Comparison of ENCODE assay signal across 18 cellular contexts in genomic region chr1:8562222-8562621, GRCh38.
DNase-seq lines count a peak whose midpoint lies in the region; ATAC-seq, FAIRE-seq and TF ChIP-seq lines count a peak whose summit lies in the region.
"Had no signal": no experiment of that assay in that cellular context is flagged by ENCODE, and none has a peak within 500 bp of the region (broad histone marks: within the 10 kb centered on the region; RNA-seq: fewer than 3 reads in every experiment).

No MANE protein-coding gene starts in this region.

- DNase-seq in CD4-positive, alpha-beta T cell, result no peak
- DNase-seq in NAMALWA (ENCODE audit: low spot score), result peak; percentile 46
- DNase-seq in spleen, result no peak
- no peak for DNase-seq in AML-193 (lab: John Stamatoyannopoulos, UW)
- DNase-seq in NCI-H2029 treated with DMSO at 0.1 percent for 48 hours (lab: John Stamatoyannopoulos, UW), result no peak
- DNase-seq in MCF 10A (ENCODE audit: unreplicated experiment), result no peak
- no peak for DNase-seq in GM19239 (ENCODE audit: insufficient read length, low spot score)
- DNase-seq: C1 segment of cervical spinal cord; COR-L47; DMS153; NCI-H1436 treated with DMSO at 0.1 percent for 48 hours; NCI-H226; NCI-H69; NK-92 treated with Interleukin-12 subunit alpha and Interleukin-12 subunit beta, amount 100 ng/mL, for 24 hours had no signal

- intact Hi-C loops in CD4-positive, alpha-beta T cell (cut with DNase I, micrococcal nuclease), result loop anchor here in 1 of 2 experiments (1.0 kb wide), 1 partner anchor 287 kb away; no protein-coding TSS in a partner anchor
- intact Hi-C loops in dendritic cell treated with granulocyte-macrophage colony-stimulating factor and Interleukin-4, amounts not matched to agents 40 ng/mL and 50 ng/mL, for 4 days (cut with micrococcal nuclease), result no loop called here
- intact Hi-C loops in spleen (cut with DNase I; ENCODE audit: low total_unique reads), result loop anchor here (5.0 kb wide), 2 partner anchors 110 to 165 kb away; no protein-coding TSS in a partner anchor
- intact Hi-C loops in MCF 10A (cut with micrococcal nuclease), result no loop called here

- H3K4me3 Mint-ChIP-seq in CD4-positive, alpha-beta T cell, result no peak overlapping the region
- H3K4me3 Mint-ChIP-seq in dendritic cell treated with granulocyte-macrophage colony-stimulating factor and Interleukin-4, amounts not matched to agents 40 ng/mL and 50 ng/mL, for 4 days, result no peak overlapping the region
- no peak overlapping the region for H3K4me3 Mint-ChIP-seq in MCF 10A (ENCODE audit: unreplicated experiment)

- no peak for ATAC-seq in CD4-positive, alpha-beta T cell (ENCODE audit: poor library complexity)

- H3K27me3 Mint-ChIP-seq in CD4-positive, alpha-beta T cell, result no peaks in the 10 kb centered on the region
- H3K27me3 Mint-ChIP-seq in dendritic cell treated with granulocyte-macrophage colony-stimulating factor and Interleukin-4, amounts not matched to agents 40 ng/mL and 50 ng/mL, for 4 days, result no peaks in the 10 kb centered on the region
- H3K27me3 Mint-ChIP-seq in MCF 10A (ENCODE audit: insufficient read depth, unreplicated experiment), result no peaks in the 10 kb centered on the region

- no TSS peak for BruUV-seq in MCF 10A (replicated peaks; lab: Mats Ljungman, UMichigan)

- 88 to 100% (median 93%) methylated on average over 2 of the region's 2 CpGs for WGBS in spleen, 5 donors

- no peaks in the 10 kb centered on the region for H3K9me3 ChIP-seq in CD4-positive, alpha-beta T cell (ENCODE audit: control insufficient read depth, low read length)
- no peaks in the 10 kb centered on the region for H3K9me3 ChIP-seq in spleen
- H3K9me3 ChIP-seq: SJSA1 had no signal

- no peaks in the 10 kb centered on the region for H3K36me3 Mint-ChIP-seq in CD4-positive, alpha-beta T cell (ENCODE audit: low read depth)
- peaks cover 2% of the 10 kb centered on the region for H3K36me3 Mint-ChIP-seq in dendritic cell treated with granulocyte-macrophage colony-stimulating factor and Interleukin-4, amounts not matched to agents 40 ng/mL and 50 ng/mL, for 4 days (ENCODE audit: low read depth)
- peaks cover 6% of the 10 kb centered on the region for H3K36me3 Mint-ChIP-seq in MCF 10A (ENCODE audit: insufficient read depth, unreplicated experiment)

- no peak for FAIRE-seq in GM19239 (lab: Jason Lieb, UNC)
- FAIRE-seq: GM18507, H54 had no signal

- TF ChIP-seq POLR2A in spleen (IDR thresholded peaks at IDR 0.05), result no peak

- POLR2A ChIA-PET in CD4-positive, alpha-beta T cell (lab: Charles Lee), result interaction anchor here (1.1 to 1.9 kb wide), 2 partner anchors 128 to 162 kb away, joined by 3 to 5 read pairs; no protein-coding TSS in a partner anchor
- POLR2A ChIA-PET in MCF 10A (lab: Yijun Ruan, JAX), result interaction anchor here (0.5 to 2.6 kb wide), 9 partner anchors 8 to 287 kb away, joined by 3 to 17 read pairs (median 4); no protein-coding TSS in a partner anchor

- no peak overlapping the region for H3K27ac ChIP-seq in CD4-positive, alpha-beta T cell (ENCODE audit: low read depth, low read length)
- H3K27ac ChIP-seq in spleen, result peak overlapping the region in 6 of 8 donors; percentile 9 to 72 (median 37)
- H3K27ac ChIP-seq: SJSA1 had no signal

- peaks cover 18 to 44% (median 36%) of the 10 kb centered on the region in 6 donors for H3K4me1 ChIP-seq in spleen

- CTCF ChIA-PET in CD4-positive, alpha-beta T cell (lab: Charles Lee), result interaction anchor here (0.6 to 6.0 kb wide), 12 partner anchors 23 to 289 kb away, joined by 3 to 35 read pairs (median 6); no protein-coding TSS in a partner anchor
- CTCF ChIA-PET in MCF 10A (lab: Yijun Ruan, JAX), result interaction anchor here (0.6 to 5.6 kb wide), 19 partner anchors 8 to 287 kb away, joined by 3 to 77 read pairs (median 5); no protein-coding TSS in a partner anchor

- peak overlapping the region; percentile 3 for H3K27ac Mint-ChIP-seq in CD4-positive, alpha-beta T cell
- peak overlapping the region; percentile 12 for H3K27ac Mint-ChIP-seq in dendritic cell treated with granulocyte-macrophage colony-stimulating factor and Interleukin-4, amounts not matched to agents 40 ng/mL and 50 ng/mL, for 4 days
- H3K27ac Mint-ChIP-seq in MCF 10A (ENCODE audit: low read depth, unreplicated experiment), result no peak overlapping the region

- H3K4me1 Mint-ChIP-seq in CD4-positive, alpha-beta T cell (ENCODE audit: low read depth), result peaks cover 5% of the 10 kb centered on the region
- peaks cover 11% of the 10 kb centered on the region for H3K4me1 Mint-ChIP-seq in dendritic cell treated with granulocyte-macrophage colony-stimulating factor and Interleukin-4, amounts not matched to agents 40 ng/mL and 50 ng/mL, for 4 days (ENCODE audit: low read depth)
- H3K4me1 Mint-ChIP-seq in MCF 10A (ENCODE audit: insufficient read depth, unreplicated experiment), result peaks cover 6% of the 10 kb centered on the region

- H3K9me3 Mint-ChIP-seq in CD4-positive, alpha-beta T cell, result no peaks in the 10 kb centered on the region
- H3K9me3 Mint-ChIP-seq in dendritic cell treated with granulocyte-macrophage colony-stimulating factor and Interleukin-4, amounts not matched to agents 40 ng/mL and 50 ng/mL, for 4 days, result no peaks in the 10 kb centered on the region
- no peaks in the 10 kb centered on the region for H3K9me3 Mint-ChIP-seq in MCF 10A (ENCODE audit: unreplicated experiment)

- H3K4me3 ChIP-seq in spleen, result no peak overlapping the region
- H3K4me3 ChIP-seq: SJSA1 had no signal

- no peaks in the 10 kb centered on the region for H3K36me3 ChIP-seq in spleen
- H3K36me3 ChIP-seq: SJSA1 had no signal

- no peak for TF ChIP-seq CTCF in CD4-positive, alpha-beta T cell (IDR thresholded peaks at IDR 0.05)
- TF ChIP-seq CTCF in spleen (IDR thresholded peaks at IDR 0.05 in 8 of 11, conservative IDR thresholded peaks at IDR 0.05 in 3 of 11) (no peak), MCF 10A (IDR thresholded peaks at IDR 0.05; ENCODE audit: unreplicated experiment) (no peak)

- no peaks in the 10 kb centered on the region for H3K27me3 ChIP-seq in CD4-positive, alpha-beta T cell (ENCODE audit: control insufficient read depth, insufficient read depth, low read length)
- H3K27me3 ChIP-seq in spleen (replicated peaks in 1 of 7), result no peaks in the 10 kb centered on the region
- H3K27me3 ChIP-seq: SJSA1 had no signal
